13 cellular contexts compared by ENCODE assay signal in the genomic region with DNA sequence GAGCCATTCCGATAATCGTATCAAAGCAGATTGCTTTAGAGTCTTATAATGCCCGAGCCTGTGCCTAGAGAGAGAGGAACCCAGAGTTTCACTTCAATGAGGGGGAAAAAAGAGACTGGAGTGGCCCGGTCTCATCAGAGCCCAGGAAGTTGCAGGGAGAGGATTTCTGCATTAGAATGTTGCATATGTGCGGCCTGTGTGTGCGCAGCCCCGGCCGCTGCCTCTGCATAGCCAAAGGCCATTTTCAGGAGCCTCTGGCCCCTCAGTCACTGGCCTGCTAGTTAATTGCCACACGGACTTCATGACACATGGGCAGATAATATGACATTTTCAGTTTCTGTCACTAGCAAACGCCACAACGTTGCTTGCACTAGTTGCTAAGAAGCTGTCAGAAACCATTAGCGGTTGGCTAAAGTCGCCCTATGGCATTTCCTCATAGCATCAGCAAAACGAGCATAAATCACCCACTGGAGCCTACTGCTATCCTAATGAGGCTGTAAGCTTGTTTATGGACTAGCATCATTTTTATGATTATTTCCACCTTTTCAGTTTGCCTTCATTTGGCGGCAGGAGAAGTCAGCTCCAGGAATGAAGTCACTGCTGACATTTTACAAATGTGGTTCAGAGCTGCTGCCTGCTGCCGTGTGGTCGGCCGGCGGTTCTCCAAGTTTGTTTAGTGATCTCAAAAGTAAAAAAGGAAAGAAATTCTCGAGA.
A peak's percentile ranks its signal among the peaks of the same experiment; 100 is the strongest.
DNase-seq lines count a peak whose midpoint lies in the region; TF ChIP-seq lines count a peak whose summit lies in the region.
"Had no signal": no experiment of that assay in that cellular context is flagged by ENCODE, and none has a peak within 500 bp of the region (broad histone marks: within the 10 kb centered on the region; RNA-seq: fewer than 3 reads in every experiment).

No MANE protein-coding gene starts in this region.

- no peak for TF ChIP-seq RAD21 in neural cell (conservative IDR thresholded peaks at IDR 0.05)

- in situ Hi-C loops in ACHN (cut with HindIII; ENCODE audit: low pct_ligation_motif_present, low pct_unique_long_range_greater_than_20kb, low sequenced_read_pairs): no loop called here

- H3K4me3 Mint-ChIP-seq in CD14-positive monocyte: peak overlapping the region; percentile 69 to 84
- H3K4me3 Mint-ChIP-seq in CD8-positive, alpha-beta memory T cell: no peak overlapping the region

- H3K9me2 ChIP-seq in neural cell (ENCODE audit: insufficient read depth, low read length): no peaks in the 10 kb centered on the region

- POLR2A ChIA-PET in CD8-positive, alpha-beta memory T cell (lab: Charles Lee): no interaction called here

- H3K4me3 ChIP-seq in esophagus muscularis mucosa: peak overlapping the region; percentile 15 to 26 (median 18)
- peak overlapping the region; percentile 36 for H3K4me3 ChIP-seq in neural cell (ENCODE audit: low read length)
- H3K4me3 ChIP-seq in CD8-positive, alpha-beta memory T cell (ENCODE audit: low read length): no peak overlapping the region

- H3K9me3 ChIP-seq in esophagus muscularis mucosa: no peaks in the 10 kb centered on the region
- no peaks in the 10 kb centered on the region for H3K9me3 ChIP-seq in neural cell (ENCODE audit: low read length)
- no peaks in the 10 kb centered on the region for H3K9me3 ChIP-seq in CD8-positive, alpha-beta memory T cell (ENCODE audit: low read length)

- DNase-seq in CD14-positive monocyte (ENCODE audit: low spot score): no peak
- peak; percentile 87 for DNase-seq in NOMO-1 treated with DMSO at 0.1 percent for 48 hours (lab: John Stamatoyannopoulos, UW; ENCODE audit: unreplicated experiment)
- no peak for DNase-seq in esophagus muscularis mucosa (ENCODE audit: extremely low spot score)
- DNase-seq in ACHN: no peak
- no peak for DNase-seq in UCSD-AML1 (lab: John Stamatoyannopoulos, UW; ENCODE audit: unreplicated experiment)
- DNase-seq in NK-92 (lab: John Stamatoyannopoulos, UW; ENCODE audit: unreplicated experiment): no peak
- DNase-seq in CD8-positive, alpha-beta memory T cell: no peak
- DNase-seq: activated CD4-positive, alpha-beta T cell treated with anti-CD3 and anti-CD28 coated beads for 1 hour; left colon; NCI-H1930; SHP77; stimulated activated CD8-positive, alpha-beta memory T cell treated with anti-CD3 and anti-CD28 coated beads, Interleukin-4, amount 100 ng/mL, for 48 hours had no signal

- no peaks in the 10 kb centered on the region for H4K20me1 ChIP-seq in neural cell (ENCODE audit: insufficient read depth)

- peaks cover 0 to 3% (median 0%) of the 10 kb centered on the region in 7 donors for H3K9me3 Mint-ChIP-seq in CD14-positive monocyte
- peaks cover 0 to 3% (median 2%) of the 10 kb centered on the region in 5 donors for H3K9me3 Mint-ChIP-seq in CD8-positive, alpha-beta memory T cell

- no peaks in the 10 kb centered on the region for H3K36me3 Mint-ChIP-seq in CD14-positive monocyte
- H3K36me3 Mint-ChIP-seq in CD8-positive, alpha-beta memory T cell: no peaks in the 10 kb centered on the region

- CTCF ChIA-PET in CD8-positive, alpha-beta memory T cell (lab: Charles Lee): no interaction called here

- intact Hi-C loops in CD14-positive monocyte (cut with micrococcal nuclease) (no loop called here), esophagus muscularis mucosa (cut with DNase I) (no loop called here)

- H3K27me3 ChIP-seq in esophagus muscularis mucosa: no peaks in the 10 kb centered on the region
- no peaks in the 10 kb centered on the region for H3K27me3 ChIP-seq in neural cell (ENCODE audit: insufficient read depth, low read depth, low read length)
- H3K27me3 ChIP-seq in CD8-positive, alpha-beta memory T cell (ENCODE audit: insufficient read depth, low read length, poor library complexity, severe bottlenecking): no peaks in the 10 kb centered on the region

- peaks cover 31 to 98% (median 89%) of the 10 kb centered on the region in 4 donors for H3K4me1 ChIP-seq in esophagus muscularis mucosa
- H3K4me1 ChIP-seq in CD8-positive, alpha-beta memory T cell (ENCODE audit: insufficient read depth, low read length): no peaks in the 10 kb centered on the region

- peak overlapping the region; percentile 4 for H3K4me2 ChIP-seq in neural cell (ENCODE audit: low read length)

- H2AFZ ChIP-seq in neural cell (ENCODE audit: low read depth, low read length): no peak overlapping the region

- H3K9ac ChIP-seq in neural cell (ENCODE audit: low read length): peak overlapping the region; percentile 15

- H3K36me3 ChIP-seq in esophagus muscularis mucosa (peaks cover 0 to 8% (median 6%) of the 10 kb centered on the region in 4 donors), neural cell (ENCODE audit: insufficient read depth, low read length) (no peaks in the 10 kb centered on the region)
- H3K36me3 ChIP-seq in CD8-positive, alpha-beta memory T cell (ENCODE audit: insufficient read depth, low read length): no peaks in the 10 kb centered on the region

- peaks cover 0 to 1% (median 0%) of the 10 kb centered on the region in 3 donors for H3K27me3 Mint-ChIP-seq in CD14-positive monocyte (ENCODE audit: low read depth in 3 of 3)
- H3K27me3 Mint-ChIP-seq in CD8-positive, alpha-beta memory T cell: peaks cover 0 to 1% of the 10 kb centered on the region in 2 donors

- WGBS in esophagus muscularis mucosa: 31% methylated on average over 19 of the region's 20 CpGs

- H3K4me1 Mint-ChIP-seq in CD14-positive monocyte: peaks cover 11% of the 10 kb centered on the region
- no peaks in the 10 kb centered on the region for H3K4me1 Mint-ChIP-seq in CD8-positive, alpha-beta memory T cell

- TF ChIP-seq POLR2A in esophagus muscularis mucosa (IDR thresholded peaks at IDR 0.05; ENCODE audit: low read depth): no peak

- H3K27ac ChIP-seq in esophagus muscularis mucosa (replicated peaks in 1 of 4) (peak overlapping the region; percentile 65 to 79 (median 70)), neural cell (ENCODE audit: low read length) (peak overlapping the region; percentile 17)
- H3K27ac ChIP-seq in CD8-positive, alpha-beta memory T cell (ENCODE audit: low read depth, low read length): no peak overlapping the region

- no peaks in the 10 kb centered on the region for H3K79me2 ChIP-seq in neural cell (replicated peaks; ENCODE audit: insufficient read depth, low read length)

- no peaks in the 10 kb centered on the region for H3F3A ChIP-seq in neural cell (ENCODE audit: insufficient read depth, low read length, poor library complexity, severe bottlenecking)

- no peak overlapping the region for H3K27ac Mint-ChIP-seq in CD14-positive monocyte
- H3K27ac Mint-ChIP-seq in CD8-positive, alpha-beta memory T cell: no peak overlapping the region

- TF ChIP-seq EP300 in esophagus muscularis mucosa (IDR thresholded peaks at IDR 0.05) (no peak), neural cell (conservative IDR thresholded peaks at IDR 0.05; ENCODE audit: poor library complexity, severe bottlenecking) (peak; percentile 30)

- TF ChIP-seq CTCF in CD14-positive monocyte (IDR thresholded peaks at IDR 0.05): no peak
- no peak for TF ChIP-seq CTCF in esophagus muscularis mucosa (IDR thresholded peaks at IDR 0.05)
- TF ChIP-seq CTCF in neural cell (IDR thresholded peaks at IDR 0.05; ENCODE audit: poor library complexity, severe bottlenecking): no peak

TF ChIP-seq in neural cell, 6 proteins besides CTCF, POLR2A, EP300 and RAD21:
- peak; percentile 22 for TF ChIP-seq POLR2AphosphoS5 (IDR thresholded peaks at IDR 0.05)
- TF ChIP-seq EZH2 (IDR thresholded peaks at IDR 0.05; ENCODE audit: borderline replicate concordance, insufficient read depth, low read length, poor library complexity, severe bottlenecking): no peak

Comparison
In these comparisons a context has a peak if more than half of its experiments do, and no peak if none do; other contexts are left out.
1. H3K4me3 Mint-ChIP-seq: peak in CD14-positive monocyte (2 of 2); none in CD8-positive, alpha-beta memory T cell (0 of 7).